Comparison of ENCODE assay signal across 1 cellular context in genomic region chr3:141858312-141858711, GRCh38.
A peak's percentile ranks its signal among the peaks of the same experiment; 100 is the strongest.
TF ChIP-seq lines count a peak whose summit lies in the region.

No MANE protein-coding gene starts in this region.

TF ChIP-seq in K562, 482 proteins besides CTCF, POLR2A, EP300 and RAD21 (continued from another document):
- TF ChIP-seq TSHZ1 (CRISPR knock-in tag; IDR thresholded peaks at IDR 0.05) (no peak), RBBP5 (IDR thresholded peaks at IDR 0.05; ENCODE audit: borderline replicate concordance, insufficient read depth, low read length, poor library complexity, severe bottlenecking) (no peak), RAD51 (IDR thresholded peaks at IDR 0.05; ENCODE audit: borderline replicate concordance, low read depth) (peak; percentile 76), NUFIP1 (IDR thresholded peaks at IDR 0.05; ENCODE audit: partially characterized antibody) (no peak), GATAD2A (IDR thresholded peaks at IDR 0.05) (no peak), RFX1 (IDR thresholded peaks at IDR 0.05) (no peak), ZFPM2 (CRISPR knock-in tag; IDR thresholded peaks at IDR 0.05) (no peak), MEIS2 (IDR thresholded peaks at IDR 0.05; ENCODE audit: partially characterized antibody) (peak; percentile 61), ZNF282 (CRISPR knock-in tag; IDR thresholded peaks at IDR 0.05) (no peak), KDM1A (IDR thresholded peaks at IDR 0.05) (peak; percentile 30 to 31; a peak in 1 of 4 replicates), PHTF2 (CRISPR knock-in tag; IDR thresholded peaks at IDR 0.05) (no peak), TOE1 (IDR thresholded peaks at IDR 0.05; ENCODE audit: borderline replicate concordance) (peak; percentile 20; the same call in 1 of the 2 replicates), TOE1 (CRISPR knock-in tag; IDR thresholded peaks at IDR 0.05; ENCODE audit: borderline replicate concordance, low read depth) (no peak), FOS (IDR thresholded peaks at IDR 0.05; ENCODE audit: extremely low read depth, insufficient read length) (peak; percentile 38), SNRNP70 (optimal IDR thresholded peaks at IDR 0.05; ENCODE audit: low read depth, low read length) (no peak), NRF1 (conservative IDR thresholded peaks at IDR 0.05 in 1 of 2, IDR thresholded peaks at IDR 0.05 in 1 of 2) (peak in 1 of 2 experiments; percentile 17; a peak in 1 of 4 replicates), ZNF436 (CRISPR knock-in tag; IDR thresholded peaks at IDR 0.05) (no peak), NFYB (IDR thresholded peaks at IDR 0.05; ENCODE audit: extremely low read depth, insufficient read length) (peak; percentile 78), MLX (CRISPR knock-in tag; conservative IDR thresholded peaks at IDR 0.05) (no peak), ZBTB1 (CRISPR knock-in tag; IDR thresholded peaks at IDR 0.05; ENCODE audit: borderline replicate concordance, low read depth) (no peak), RBM25 (IDR thresholded peaks at IDR 0.05; ENCODE audit: low read depth, low read length, severe bottlenecking) (peak; percentile 25), USF2 (CRISPR knock-in tag; IDR thresholded peaks at IDR 0.05) (peak; percentile 70), MYC (IDR thresholded peaks at IDR 0.05; ENCODE audit: low read depth, low read length) (no peak), MYC (CRISPR knock-in tag; IDR thresholded peaks at IDR 0.05; ENCODE audit: borderline replicate concordance, low read depth) (no peak), SMARCA5 (IDR thresholded peaks at IDR 0.05) (no peak), HDAC1 (IDR thresholded peaks at IDR 0.05) (0 out of 4 replicates have a peak, but pooled peaks of 1 of the 2 experiments have one; percentile 23), HLTF (IDR thresholded peaks at IDR 0.05) (no peak), RFX7 (CRISPR knock-in tag; IDR thresholded peaks at IDR 0.05) (no peak)
- TF ChIP-seq, protein P1, sequence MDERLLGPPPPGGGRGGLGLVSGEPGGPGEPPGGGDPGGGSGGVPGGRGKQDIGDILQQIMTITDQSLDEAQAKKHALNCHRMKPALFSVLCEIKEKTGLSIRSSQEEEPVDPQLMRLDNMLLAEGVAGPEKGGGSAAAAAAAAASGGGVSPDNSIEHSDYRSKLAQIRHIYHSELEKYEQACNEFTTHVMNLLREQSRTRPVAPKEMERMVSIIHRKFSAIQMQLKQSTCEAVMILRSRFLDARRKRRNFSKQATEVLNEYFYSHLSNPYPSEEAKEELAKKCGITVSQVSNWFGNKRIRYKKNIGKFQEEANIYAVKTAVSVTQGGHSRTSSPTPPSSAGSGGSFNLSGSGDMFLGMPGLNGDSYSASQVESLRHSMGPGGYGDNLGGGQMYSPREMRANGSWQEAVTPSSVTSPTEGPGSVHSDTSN (CRISPR knock-in tag; IDR thresholded peaks at IDR 0.05; ENCODE audit: low read depth) = peak; percentile 26; the same call in 1 of the 2 replicates
- TF ChIP-seq, protein P1 (tag; conservative IDR thresholded peaks at IDR 0.05; ENCODE audit: low read depth) = peak; percentile 61
- TF ChIP-seq, protein P2, sequence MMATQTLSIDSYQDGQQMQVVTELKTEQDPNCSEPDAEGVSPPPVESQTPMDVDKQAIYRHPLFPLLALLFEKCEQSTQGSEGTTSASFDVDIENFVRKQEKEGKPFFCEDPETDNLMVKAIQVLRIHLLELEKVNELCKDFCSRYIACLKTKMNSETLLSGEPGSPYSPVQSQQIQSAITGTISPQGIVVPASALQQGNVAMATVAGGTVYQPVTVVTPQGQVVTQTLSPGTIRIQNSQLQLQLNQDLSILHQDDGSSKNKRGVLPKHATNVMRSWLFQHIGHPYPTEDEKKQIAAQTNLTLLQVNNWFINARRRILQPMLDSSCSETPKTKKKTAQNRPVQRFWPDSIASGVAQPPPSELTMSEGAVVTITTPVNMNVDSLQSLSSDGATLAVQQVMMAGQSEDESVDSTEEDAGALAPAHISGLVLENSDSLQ (IDR thresholded peaks at IDR 0.05) = peak; percentile 85
- TF ChIP-seq, protein P3, sequence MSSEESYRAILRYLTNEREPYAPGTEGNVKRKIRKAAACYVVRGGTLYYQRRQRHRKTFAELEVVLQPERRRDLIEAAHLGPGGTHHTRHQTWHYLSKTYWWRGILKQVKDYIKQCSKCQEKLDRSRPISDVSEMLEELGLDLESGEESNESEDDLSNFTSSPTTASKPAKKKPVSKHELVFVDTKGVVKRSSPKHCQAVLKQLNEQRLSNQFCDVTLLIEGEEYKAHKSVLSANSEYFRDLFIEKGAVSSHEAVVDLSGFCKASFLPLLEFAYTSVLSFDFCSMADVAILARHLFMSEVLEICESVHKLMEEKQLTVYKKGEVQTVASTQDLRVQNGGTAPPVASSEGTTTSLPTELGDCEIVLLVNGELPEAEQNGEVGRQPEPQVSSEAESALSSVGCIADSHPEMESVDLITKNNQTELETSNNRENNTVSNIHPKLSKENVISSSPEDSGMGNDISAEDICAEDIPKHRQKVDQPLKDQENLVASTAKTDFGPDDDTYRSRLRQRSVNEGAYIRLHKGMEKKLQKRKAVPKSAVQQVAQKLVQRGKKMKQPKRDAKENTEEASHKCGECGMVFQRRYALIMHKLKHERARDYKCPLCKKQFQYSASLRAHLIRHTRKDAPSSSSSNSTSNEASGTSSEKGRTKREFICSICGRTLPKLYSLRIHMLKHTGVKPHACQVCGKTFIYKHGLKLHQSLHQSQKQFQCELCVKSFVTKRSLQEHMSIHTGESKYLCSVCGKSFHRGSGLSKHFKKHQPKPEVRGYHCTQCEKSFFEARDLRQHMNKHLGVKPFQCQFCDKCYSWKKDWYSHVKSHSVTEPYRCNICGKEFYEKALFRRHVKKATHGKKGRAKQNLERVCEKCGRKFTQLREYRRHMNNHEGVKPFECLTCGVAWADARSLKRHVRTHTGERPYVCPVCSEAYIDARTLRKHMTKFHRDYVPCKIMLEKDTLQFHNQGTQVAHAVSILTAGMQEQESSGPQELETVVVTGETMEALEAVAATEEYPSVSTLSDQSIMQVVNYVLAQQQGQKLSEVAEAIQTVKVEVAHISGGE (CRISPR knock-in tag; IDR thresholded peaks at IDR 0.05) = no peak
